19 cellular contexts compared by ENCODE assay signal in the genomic region with DNA sequence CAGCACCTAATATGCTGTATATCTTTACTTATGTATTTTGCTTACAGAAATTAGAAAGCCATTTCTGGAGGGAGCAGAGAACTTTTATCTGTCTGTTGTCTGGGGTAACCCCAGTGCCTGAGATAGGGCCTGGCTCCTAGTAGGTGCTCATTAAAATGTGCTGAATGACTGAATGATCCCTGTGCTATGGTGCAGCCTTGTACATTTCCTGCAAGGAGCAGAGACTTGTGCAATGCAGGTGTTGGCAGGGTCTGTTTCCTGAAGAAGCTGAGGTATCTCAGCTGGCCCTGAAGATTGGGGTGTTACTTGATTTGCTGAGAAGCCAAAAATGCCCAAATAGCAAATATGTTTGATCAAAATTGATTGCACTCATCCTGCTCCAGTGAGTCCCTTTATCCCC.
DNase-seq lines count a peak whose midpoint lies in the region; ATAC-seq, FAIRE-seq and TF ChIP-seq lines count a peak whose summit lies in the region.
"Had no signal": no experiment of that assay in that cellular context is flagged by ENCODE, and none has a peak within 500 bp of the region (broad histone marks: within the 10 kb centered on the region; RNA-seq: fewer than 3 reads in every experiment).

No MANE protein-coding gene starts in this region.

- in situ Hi-C loops in HepG2 (cut with HindIII; ENCODE audit: extremely low pct_ligation_motif_present, low pct_unique_long_range_greater_than_20kb): no loop called here

- intact Hi-C loops in HepG2 (cut with micrococcal nuclease; ENCODE audit: unreplicated experiment): no loop called here

- H3K27ac ChIP-seq in liver (ENCODE audit: low read depth in 1 of 2, low read length in 2 of 2) (no peak overlapping the region), HepG2 (ENCODE audit: extremely low read length, insufficient read depth, low read length) (no peak overlapping the region)

- no peak overlapping the region for H2AFZ ChIP-seq in HepG2 (ENCODE audit: low read length)

- H3K4me3 ChIP-seq in liver (ENCODE audit: low read depth in 1 of 3, low read length in 3 of 3): no peak overlapping the region
- no peak overlapping the region for H3K4me3 ChIP-seq in HepG2 (replicated peaks in 1 of 3; ENCODE audit: insufficient read depth in 1 of 3, low read depth in 2 of 3, low read length in 3 of 3)
- H3K4me3 ChIP-seq in bronchial epithelial cell (ENCODE audit: low read depth, low read length): no peak overlapping the region
- H3K4me3 ChIP-seq: HAP-1 had no signal

- no peak for ATAC-seq in HepG2

- H3K36me3 ChIP-seq in liver (ENCODE audit: control insufficient read depth in 4 of 4, insufficient read depth in 3 of 4, low read depth in 1 of 4, low read length in 3 of 4): no peaks in the 10 kb centered on the region
- no peaks in the 10 kb centered on the region for H3K36me3 ChIP-seq in HepG2 (replicated peaks in 1 of 2; ENCODE audit: control insufficient read depth in 1 of 2, insufficient read depth in 2 of 2, low read length in 2 of 2)
- H3K36me3 ChIP-seq in bronchial epithelial cell (ENCODE audit: control insufficient read depth, insufficient read depth, low read length): no peaks in the 10 kb centered on the region
- H3K36me3 ChIP-seq: HAP-1 had no signal

- TF ChIP-seq RAD21 in liver (IDR thresholded peaks at IDR 0.05): no peak
- no peak for TF ChIP-seq RAD21 in HepG2 (CRISPR knock-in tag; IDR thresholded peaks at IDR 0.05)

- H3K4me1 Mint-ChIP-seq in nephron progenitor cell: peaks cover 27% of the 10 kb centered on the region
- H3K4me1 Mint-ChIP-seq: CD4-positive, alpha-beta memory T cell had no signal

- TF ChIP-seq CTCF in liver (IDR thresholded peaks at IDR 0.05; ENCODE audit: low read depth, low read length, missing input control) (no peak), HepG2 (CRISPR knock-in tag; IDR thresholded peaks at IDR 0.05) (no peak), bronchial epithelial cell (IDR thresholded peaks at IDR 0.05; ENCODE audit: insufficient read depth, low read length, severe bottlenecking) (no peak), nephron progenitor cell (IDR thresholded peaks at IDR 0.05) (no peak)

- H3K4me1 ChIP-seq in liver (ENCODE audit: control insufficient read depth in 4 of 4, insufficient read depth in 4 of 4, low read length in 3 of 4): no peaks in the 10 kb centered on the region
- no peaks in the 10 kb centered on the region for H3K4me1 ChIP-seq in HepG2 (ENCODE audit: insufficient read depth, low read length)

- POLR2A ChIA-PET in HepG2 (lab: Yijun Ruan, JAX): no interaction called here

- no peaks in the 10 kb centered on the region for H3K36me3 Mint-ChIP-seq in nephron progenitor cell (ENCODE audit: low read depth)
- H3K36me3 Mint-ChIP-seq: CD4-positive, alpha-beta memory T cell had no signal

- DNase-seq in HepG2 (ENCODE audit: low spot score): no peak
- DNase-seq in bronchial epithelial cell (ENCODE audit: low read depth): no peak
- DNase-seq in nephron progenitor cell: no peak
- DNase-seq in stimulated activated CD4-positive, alpha-beta T cell treated with anti-CD3 and anti-CD28 coated beads, Interleukin-4, amount 100 ng/mL, for 24 hours: no peak
- DNase-seq in medulla oblongata (ENCODE audit: extremely low spot score): no peak
- no peak for DNase-seq in NCI-H1092 (lab: John Stamatoyannopoulos, UW)
- DNase-seq: C1 segment of cervical spinal cord; Calu3; CD4-positive, alpha-beta memory T cell; COR-L47; DMS53; DMS79 treated with DMSO at 0.1 percent for 48 hours; GF-D8; GOT3 had no signal

- no peak overlapping the region for H3K4me3 Mint-ChIP-seq in nephron progenitor cell
- H3K4me3 Mint-ChIP-seq: CD4-positive, alpha-beta memory T cell had no signal

- no peak for TF ChIP-seq EP300 in HepG2 (IDR thresholded peaks at IDR 0.05; ENCODE audit: low read depth in 2 of 2, low read length in 2 of 2)
- TF ChIP-seq EP300 in HepG2 (CRISPR knock-in tag; IDR thresholded peaks at IDR 0.05; ENCODE audit: borderline replicate concordance): no peak

- no TSS peak for BruUV-seq in HepG2 (replicated peaks; lab: Mats Ljungman, UMichigan)

- H3K79me2 ChIP-seq in HepG2 (ENCODE audit: insufficient read depth, low read length): no peaks in the 10 kb centered on the region

- H3K9ac ChIP-seq in liver (ENCODE audit: low read depth in 1 of 2, low read length in 2 of 2) (no peak overlapping the region), HepG2 (ENCODE audit: insufficient read depth, low read depth, low read length) (no peak overlapping the region)

- CTCF ChIA-PET in HepG2 (lab: Yijun Ruan, JAX; ENCODE audit: low intra/inter-chr PET ratio, low total read pairs): no interaction called here

- TF ChIP-seq POLR2A in HepG2 (IDR thresholded peaks at IDR 0.05; ENCODE audit: insufficient read depth in 1 of 2, low read depth in 2 of 2, low read length in 2 of 2): no peak

- H4K20me1 ChIP-seq in HepG2 (ENCODE audit: insufficient read depth, low read length): no peaks in the 10 kb centered on the region

- H3K9me3 Mint-ChIP-seq in nephron progenitor cell: no peaks in the 10 kb centered on the region

- H3K27me3 Mint-ChIP-seq in nephron progenitor cell (ENCODE audit: low read depth, poor library complexity): peaks cover 5% of the 10 kb centered on the region

- H3K27ac Mint-ChIP-seq in nephron progenitor cell: peak overlapping the region; percentile 8

- H3K9me3 ChIP-seq in liver (ENCODE audit: control insufficient read depth in 4 of 4, low read length in 3 of 4): no peaks in the 10 kb centered on the region
- H3K9me3 ChIP-seq in HepG2 (ENCODE audit: low read length): no peaks in the 10 kb centered on the region
- H3K9me3 ChIP-seq: HAP-1 had no signal

- FAIRE-seq in HepG2 (lab: Jason Lieb, UNC) (no peak), bronchial epithelial cell (lab: Jason Lieb, UNC) (peak; percentile 77)
- FAIRE-seq: GM12891, GM18507, H54 had no signal

- H3K27me3 ChIP-seq in liver (ENCODE audit: control insufficient read depth in 4 of 4, insufficient read depth in 4 of 4, low read length in 3 of 4) (no peaks in the 10 kb centered on the region), HepG2 (ENCODE audit: control insufficient read depth in 1 of 2, insufficient read depth in 2 of 2, low read length in 2 of 2) (peaks cover 0 to 31% of the 10 kb centered on the region in 2 experiments; a peak in 3 of 5 replicates), bronchial epithelial cell (ENCODE audit: control insufficient read depth, insufficient read depth, low read length) (no peaks in the 10 kb centered on the region)

- no peak overlapping the region for H3K4me2 ChIP-seq in HepG2 (ENCODE audit: low read depth, low read length)

TF ChIP-seq in liver, 16 proteins besides CTCF, POLR2A, EP300 and RAD21 (continues in another document):
- TF ChIP-seq, protein P1, sequence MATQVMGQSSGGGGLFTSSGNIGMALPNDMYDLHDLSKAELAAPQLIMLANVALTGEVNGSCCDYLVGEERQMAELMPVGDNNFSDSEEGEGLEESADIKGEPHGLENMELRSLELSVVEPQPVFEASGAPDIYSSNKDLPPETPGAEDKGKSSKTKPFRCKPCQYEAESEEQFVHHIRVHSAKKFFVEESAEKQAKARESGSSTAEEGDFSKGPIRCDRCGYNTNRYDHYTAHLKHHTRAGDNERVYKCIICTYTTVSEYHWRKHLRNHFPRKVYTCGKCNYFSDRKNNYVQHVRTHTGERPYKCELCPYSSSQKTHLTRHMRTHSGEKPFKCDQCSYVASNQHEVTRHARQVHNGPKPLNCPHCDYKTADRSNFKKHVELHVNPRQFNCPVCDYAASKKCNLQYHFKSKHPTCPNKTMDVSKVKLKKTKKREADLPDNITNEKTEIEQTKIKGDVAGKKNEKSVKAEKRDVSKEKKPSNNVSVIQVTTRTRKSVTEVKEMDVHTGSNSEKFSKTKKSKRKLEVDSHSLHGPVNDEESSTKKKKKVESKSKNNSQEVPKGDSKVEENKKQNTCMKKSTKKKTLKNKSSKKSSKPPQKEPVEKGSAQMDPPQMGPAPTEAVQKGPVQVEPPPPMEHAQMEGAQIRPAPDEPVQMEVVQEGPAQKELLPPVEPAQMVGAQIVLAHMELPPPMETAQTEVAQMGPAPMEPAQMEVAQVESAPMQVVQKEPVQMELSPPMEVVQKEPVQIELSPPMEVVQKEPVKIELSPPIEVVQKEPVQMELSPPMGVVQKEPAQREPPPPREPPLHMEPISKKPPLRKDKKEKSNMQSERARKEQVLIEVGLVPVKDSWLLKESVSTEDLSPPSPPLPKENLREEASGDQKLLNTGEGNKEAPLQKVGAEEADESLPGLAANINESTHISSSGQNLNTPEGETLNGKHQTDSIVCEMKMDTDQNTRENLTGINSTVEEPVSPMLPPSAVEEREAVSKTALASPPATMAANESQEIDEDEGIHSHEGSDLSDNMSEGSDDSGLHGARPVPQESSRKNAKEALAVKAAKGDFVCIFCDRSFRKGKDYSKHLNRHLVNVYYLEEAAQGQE (IDR thresholded peaks at IDR 0.05): no peak
- no peak for TF ChIP-seq YY1 (IDR thresholded peaks at IDR 0.05)
- TF ChIP-seq GABPA (IDR thresholded peaks at IDR 0.05 in 1 of 2, conservative IDR thresholded peaks at IDR 0.05 in 1 of 2): no peak
- no peak for TF ChIP-seq SP1 (IDR thresholded peaks at IDR 0.05)

TF ChIP-seq in HepG2, 621 proteins besides CTCF, POLR2A, EP300 and RAD21 (continues in another document):
- TF ChIP-seq ZNF841 (CRISPR knock-in tag; IDR thresholded peaks at IDR 0.05; ENCODE audit: borderline replicate concordance) (no peak), NFKB2 (CRISPR knock-in tag; IDR thresholded peaks at IDR 0.05; ENCODE audit: borderline replicate concordance) (no peak), HOXA9 (CRISPR knock-in tag; IDR thresholded peaks at IDR 0.05; ENCODE audit: borderline replicate concordance) (no peak), ZNF124 (CRISPR knock-in tag; IDR thresholded peaks at IDR 0.05) (no peak), FOXO1 (CRISPR knock-in tag; IDR thresholded peaks at IDR 0.05) (no peak), ZNF678 (CRISPR knock-in tag; IDR thresholded peaks at IDR 0.05) (no peak)
- TF ChIP-seq, protein P2, sequence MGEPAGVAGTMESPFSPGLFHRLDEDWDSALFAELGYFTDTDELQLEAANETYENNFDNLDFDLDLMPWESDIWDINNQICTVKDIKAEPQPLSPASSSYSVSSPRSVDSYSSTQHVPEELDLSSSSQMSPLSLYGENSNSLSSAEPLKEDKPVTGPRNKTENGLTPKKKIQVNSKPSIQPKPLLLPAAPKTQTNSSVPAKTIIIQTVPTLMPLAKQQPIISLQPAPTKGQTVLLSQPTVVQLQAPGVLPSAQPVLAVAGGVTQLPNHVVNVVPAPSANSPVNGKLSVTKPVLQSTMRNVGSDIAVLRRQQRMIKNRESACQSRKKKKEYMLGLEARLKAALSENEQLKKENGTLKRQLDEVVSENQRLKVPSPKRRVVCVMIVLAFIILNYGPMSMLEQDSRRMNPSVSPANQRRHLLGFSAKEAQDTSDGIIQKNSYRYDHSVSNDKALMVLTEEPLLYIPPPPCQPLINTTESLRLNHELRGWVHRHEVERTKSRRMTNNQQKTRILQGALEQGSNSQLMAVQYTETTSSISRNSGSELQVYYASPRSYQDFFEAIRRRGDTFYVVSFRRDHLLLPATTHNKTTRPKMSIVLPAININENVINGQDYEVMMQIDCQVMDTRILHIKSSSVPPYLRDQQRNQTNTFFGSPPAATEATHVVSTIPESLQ (CRISPR knock-in tag; conservative IDR thresholded peaks at IDR 0.05): no peak
